5 cellular contexts compared by ENCODE assay signal in the genomic region with DNA sequence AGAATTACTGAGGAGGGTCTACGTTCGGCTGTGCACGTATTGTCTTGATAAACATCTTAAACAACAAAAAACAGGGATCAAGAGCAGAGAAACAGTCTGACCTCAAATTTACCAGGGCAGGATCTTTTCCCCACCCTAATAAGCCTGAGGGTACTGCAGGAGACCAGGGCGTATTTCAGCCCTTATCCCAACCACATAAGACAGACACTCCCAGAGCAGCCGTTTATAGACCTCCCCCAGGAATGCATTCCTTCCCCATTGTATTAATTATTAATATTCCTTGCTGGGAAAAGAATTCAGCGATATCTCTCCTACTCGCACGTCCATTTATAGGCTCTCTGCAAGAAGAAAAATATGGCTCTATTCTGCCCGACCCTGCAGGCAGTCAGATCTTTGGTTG. TPM values are rescaled to one million over a fixed set of nuclear protein-coding genes. Genes with fewer than 3 reads are reported as not detected.
"Had no signal": no experiment of that assay in that cellular context is flagged by ENCODE, and none has a peak within 500 bp of the region (broad histone marks: within the 10 kb centered on the region; RNA-seq: fewer than 3 reads in every experiment).

No MANE protein-coding gene starts in this region.

RNA-seq across cellular contexts. Expression of gene PIP, which starts 8.6 kb away (rescaled TPM):
- total RNA-seq: GM23338, H1, H9, HT-29, IMR-90 had no signal
- polyA plus RNA-seq: GM23338, H1, IMR-90 had no signal

RNA-seq across cellular contexts. Expression of gene TAS2R39, which starts 59.9 kb away (rescaled TPM):
- total RNA-seq: H1, H9, HT-29, IMR-90 had no signal
- polyA plus RNA-seq: GM23338, H1, IMR-90 had no signal
